ENCODE assay signal across 9 cellular contexts in genomic region chr1:150813028-150813707, GRCh38. TPM values are rescaled to one million over a fixed set of nuclear protein-coding genes. Genes with fewer than 3 reads are reported as not detected.
DNase-seq lines count a peak whose midpoint lies in the region; ATAC-seq and TF ChIP-seq lines count a peak whose summit lies in the region.
"Had no signal": no experiment of that assay in that cellular context is flagged by ENCODE, and none has a peak within 500 bp of the region (broad histone marks: within the 10 kb centered on the region; RNA-seq: fewer than 3 reads in every experiment).

No MANE protein-coding gene starts in this region.

- H3K27me3 ChIP-seq in SJCRH30 (no peaks in the 10 kb centered on the region), neural progenitor cell (no peaks in the 10 kb centered on the region)
- H3K27me3 ChIP-seq: BLaER1 treated with 17β-estradiol and CSF1 and Interleukin-3, amounts not matched to agents 10 nM and 100 nM had no signal

- H3K4me2 ChIP-seq in neural progenitor cell = no peak overlapping the region
- H3K4me2 ChIP-seq: BLaER1 treated with 17β-estradiol and CSF1 and Interleukin-3, amounts not matched to agents 10 nM and 100 nM had no signal

- no peaks in the 10 kb centered on the region for H4K20me1 ChIP-seq in neural progenitor cell (ENCODE audit: low read depth)
- H4K20me1 ChIP-seq: BLaER1 treated with 17β-estradiol and CSF1 and Interleukin-3, amounts not matched to agents 10 nM and 100 nM had no signal

- TF ChIP-seq CTCF in LNCaP clone FGC (IDR thresholded peaks at IDR 0.05; ENCODE audit: control insufficient read depth, extremely low read depth, insufficient read depth) = peak; percentile 95
- peak; percentile 60 for TF ChIP-seq CTCF in neural progenitor cell (IDR thresholded peaks at IDR 0.05)

- peaks cover 1% of the 10 kb centered on the region for H3K4me1 Mint-ChIP-seq in neural progenitor cell

- H3K27ac ChIP-seq in SJCRH30 (no peak overlapping the region), neural progenitor cell (no peak overlapping the region)
- H3K27ac ChIP-seq: BLaER1 treated with 17β-estradiol and CSF1 and Interleukin-3, amounts not matched to agents 10 nM and 100 nM had no signal

- H3K79me2 ChIP-seq in neural progenitor cell (ENCODE audit: low read depth) = no peaks in the 10 kb centered on the region

- H3K36me3 Mint-ChIP-seq in neural progenitor cell = peaks cover 16% of the 10 kb centered on the region

- no peaks in the 10 kb centered on the region for H3K27me3 Mint-ChIP-seq in neural progenitor cell (ENCODE audit: insufficient read depth, low read depth)

- ATAC-seq in GM18909 (IDR thresholded peaks at IDR 0.05; ENCODE audit: poor library complexity, unreplicated experiment) (no peak), HG02623 (IDR thresholded peaks at IDR 0.05; ENCODE audit: unreplicated experiment) (no peak)

- H3K36me3 ChIP-seq in SJCRH30 (peaks cover 21% of the 10 kb centered on the region), neural progenitor cell (no peaks in the 10 kb centered on the region)

- H3K9me3 Mint-ChIP-seq in neural progenitor cell = no peaks in the 10 kb centered on the region

- H3K27ac Mint-ChIP-seq in neural progenitor cell = no peak overlapping the region

- no peak overlapping the region for H3K9ac ChIP-seq in neural progenitor cell
- H3K9ac ChIP-seq: BLaER1 treated with 17β-estradiol and CSF1 and Interleukin-3, amounts not matched to agents 10 nM and 100 nM had no signal

- DNase-seq in NCI-H524 (lab: John Stamatoyannopoulos, UW) (peak; percentile 7 to 51), NCI-H524 treated with DMSO at 0.1 percent for 48 hours (lab: John Stamatoyannopoulos, UW) (no peak), LNCaP clone FGC (ENCODE audit: low read depth) (peak; percentile 70), SJCRH30 (peak; percentile 48 to 61), fibroblast of gingiva (ENCODE audit: low read depth) (peak; percentile 64), neural progenitor cell (ENCODE audit: low spot score) (peak; percentile 42)

- H3K9me3 ChIP-seq in SJCRH30 (replicated peaks) (no peaks in the 10 kb centered on the region), neural progenitor cell (ENCODE audit: low read depth) (no peaks in the 10 kb centered on the region)
- H3K9me3 ChIP-seq: BLaER1 treated with 17β-estradiol and CSF1 and Interleukin-3, amounts not matched to agents 10 nM and 100 nM had no signal

- H3K4me3 ChIP-seq in LNCaP clone FGC (ENCODE audit: low read depth, low read length) (no peak overlapping the region), SJCRH30 (no peak overlapping the region), neural progenitor cell (no peak overlapping the region)
- H3K4me3 ChIP-seq: BLaER1 treated with 17β-estradiol and CSF1 and Interleukin-3, amounts not matched to agents 10 nM and 100 nM had no signal

- H3F3A ChIP-seq in neural progenitor cell (ENCODE audit: low read depth) = no peaks in the 10 kb centered on the region

- H3K4me1 ChIP-seq in SJCRH30 = no peaks in the 10 kb centered on the region
- peaks cover 3% of the 10 kb centered on the region for H3K4me1 ChIP-seq in neural progenitor cell

- no peak overlapping the region for H3K4me3 Mint-ChIP-seq in neural progenitor cell

- no peak overlapping the region for H2AFZ ChIP-seq in neural progenitor cell (replicated peaks)

RNA-seq across cellular contexts. Expression of gene CTSK, which starts 5.1 kb away (rescaled TPM):
- 0.97 and 1.3 TPM in 2 replicates for total RNA-seq in SJCRH30 (2014; rRNA removed; shearing (Covaris generic))
- 3.9 and 6.7 TPM in 2 replicates for total RNA-seq in neural progenitor cell (ENCODE audit: low replicate concordance)

RNA-seq across cellular contexts. Expression of gene CTSS, which starts 47.6 kb away (rescaled TPM):
- 14.2 and 14.4 TPM in 2 replicates for total RNA-seq in SJCRH30 (2014; rRNA removed; shearing (Covaris generic))
- 0.06 TPM in 1 of 2 replicates, not detected in the other for total RNA-seq in neural progenitor cell (ENCODE audit: low replicate concordance)

Comparison
In these comparisons a context has a peak if more than half of its experiments do, and no peak if none do; other contexts are left out.
1. RNA of gene CTSS, which starts 47.6 kb away (total RNA-seq): 14.2 to 14.4 TPM in SJCRH30; 0.06 TPM in neural progenitor cell; every median in the first group is over 10 times any median in the second.